In the genomic region with DNA sequence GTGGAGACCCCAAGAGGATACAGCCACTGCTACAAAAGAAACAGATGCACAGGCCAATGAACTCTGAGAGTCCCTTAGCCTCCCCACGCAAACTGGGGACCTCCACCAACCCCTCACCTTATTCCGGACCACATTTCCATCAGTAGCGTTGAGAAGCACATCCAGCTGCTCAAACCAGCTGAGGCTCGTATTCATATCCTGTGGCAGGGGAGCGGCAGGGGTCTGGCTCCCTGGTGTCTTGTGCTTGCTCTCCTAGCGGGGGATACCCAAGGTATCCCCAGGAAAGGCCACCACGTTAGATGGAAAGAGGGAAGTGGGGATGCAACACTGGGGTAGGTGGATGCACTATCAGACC, we compare ENCODE assay signal across 8 cellular contexts. TPM values are rescaled to one million over a fixed set of nuclear protein-coding genes. Genes with fewer than 3 reads are reported as not detected.
A peak's percentile ranks its signal among the peaks of the same experiment; 100 is the strongest.
DNase-seq lines count a peak whose midpoint lies in the region; ATAC-seq, FAIRE-seq and TF ChIP-seq lines count a peak whose summit lies in the region.

No MANE protein-coding gene starts in this region.

- peak overlapping the region; percentile 89 for H3K27ac ChIP-seq in substantia nigra (ENCODE audit: low read depth, low read length, poor library complexity, severe bottlenecking)

- peak overlapping the region; percentile 87 to 96 for H3K4me3 Mint-ChIP-seq in CD14-positive monocyte
- H3K4me3 Mint-ChIP-seq in activated T-helper 17 cell treated with anti-CD3 and anti-CD28 coated beads, Interleukin-2, amount 50 U/mL, for 72 hours = peak overlapping the region; percentile 90
- H3K4me3 Mint-ChIP-seq in immature natural killer cell = peak overlapping the region; percentile 91 to 98 (median 94)

- TF ChIP-seq POLR2A in GM12891 (IDR thresholded peaks at IDR 0.05; ENCODE audit: low read depth, low read length) = no peak

- H3K36me3 Mint-ChIP-seq in CD14-positive monocyte (peaks cover 1 to 12% of the 10 kb centered on the region in 2 donors), immature natural killer cell (peaks cover 0 to 12% (median 5%) of the 10 kb centered on the region in 3 donors)
- no peaks in the 10 kb centered on the region for H3K36me3 Mint-ChIP-seq in activated T-helper 17 cell treated with anti-CD3 and anti-CD28 coated beads, Interleukin-2, amount 50 U/mL, for 72 hours (ENCODE audit: low read depth)

- H3K9me3 Mint-ChIP-seq in CD14-positive monocyte (peaks cover 0 to 2% (median 0%) of the 10 kb centered on the region in 7 donors), immature natural killer cell (no peaks in the 10 kb centered on the region)
- H3K9me3 Mint-ChIP-seq in activated T-helper 17 cell treated with anti-CD3 and anti-CD28 coated beads, Interleukin-2, amount 50 U/mL, for 72 hours = no peaks in the 10 kb centered on the region

- H3K27ac Mint-ChIP-seq in CD14-positive monocyte = peak overlapping the region in 6 of 7 donors; percentile 25 to 93 (median 71)
- peak overlapping the region; percentile 84 for H3K27ac Mint-ChIP-seq in activated T-helper 17 cell treated with anti-CD3 and anti-CD28 coated beads, Interleukin-2, amount 50 U/mL, for 72 hours
- peak overlapping the region; percentile 71 to 96 (median 88) for H3K27ac Mint-ChIP-seq in immature natural killer cell

- FAIRE-seq in GM12891 (lab: Jason Lieb, UNC) = no peak

- no peak for TF ChIP-seq CTCF in CD14-positive monocyte (IDR thresholded peaks at IDR 0.05)

- H3K4me1 Mint-ChIP-seq in CD14-positive monocyte (peaks cover 27% of the 10 kb centered on the region), immature natural killer cell (peaks cover 27 to 29% of the 10 kb centered on the region in 2 donors)
- H3K4me1 Mint-ChIP-seq in activated T-helper 17 cell treated with anti-CD3 and anti-CD28 coated beads, Interleukin-2, amount 50 U/mL, for 72 hours = peaks cover 13% of the 10 kb centered on the region

- DNase-seq in CD14-positive monocyte (ENCODE audit: low spot score) = no peak
- DNase-seq in immature natural killer cell = no peak
- DNase-seq in substantia nigra (lab: John Stamatoyannopoulos, UW) = no peak
- no peak for DNase-seq in DMS153 (lab: John Stamatoyannopoulos, UW)
- no peak for DNase-seq in GM12891 (ENCODE audit: insufficient read length, low spot score)
- DNase-seq in SKM-1 (lab: John Stamatoyannopoulos, UW; ENCODE audit: unreplicated experiment) = no peak

- ATAC-seq in GM21825 (IDR thresholded peaks at IDR 0.05; ENCODE audit: unreplicated experiment) = peak; percentile 8
- ATAC-seq in activated T-helper 17 cell treated with anti-CD3 and anti-CD28 coated beads, Interleukin-2, amount 50 U/mL, for 72 hours (replicated peaks) = no peak

- intact Hi-C loops in CD14-positive monocyte (cut with micrococcal nuclease) = no loop called here

- H3K27me3 Mint-ChIP-seq in CD14-positive monocyte (ENCODE audit: low read depth in 3 of 3) = peaks cover 0 to 3% (median 0%) of the 10 kb centered on the region in 3 donors
- no peaks in the 10 kb centered on the region for H3K27me3 Mint-ChIP-seq in activated T-helper 17 cell treated with anti-CD3 and anti-CD28 coated beads, Interleukin-2, amount 50 U/mL, for 72 hours
- H3K27me3 Mint-ChIP-seq in immature natural killer cell (ENCODE audit: low read depth in 3 of 3) = peaks cover 0 to 3% (median 2%) of the 10 kb centered on the region in 3 donors

TF ChIP-seq in GM12891, 5 proteins besides CTCF, POLR2A, EP300 and RAD21:
- TF ChIP-seq POU2F2 (IDR thresholded peaks at IDR 0.05; ENCODE audit: low read depth, low read length) = no peak
- no peak for TF ChIP-seq TAF1 (IDR thresholded peaks at IDR 0.05; ENCODE audit: low read depth, low read length)
- no peak for TF ChIP-seq POLR2AphosphoS5 (IDR thresholded peaks at IDR 0.05; ENCODE audit: low read depth, low read length)
- no peak for TF ChIP-seq PAX5 (IDR thresholded peaks at IDR 0.05; ENCODE audit: insufficient read depth, low read length, severe bottlenecking)
- no peak for TF ChIP-seq SPI1 (IDR thresholded peaks at IDR 0.05; ENCODE audit: low read depth, low read length)

RNA-seq across cellular contexts. Expression of a gene that starts 0.5 kb away (rescaled TPM):
- polyA plus RNA-seq in CD14-positive monocyte (1 to 10 TPM in 1 of 2 donors, under 1 TPM in 1; 0.23 to 3.3 TPM), immature natural killer cell (1 to 10 TPM; 3.6 to 5.3 (median 4.1) TPM)
- 1 to 10 TPM; 3.4 TPM for total RNA-seq in activated T-helper 17 cell treated with anti-CD3 and anti-CD28 coated beads, Interleukin-2, amount 50 U/mL, for 72 hours
- polyA plus RNA-seq in GM12891 (2012; ENCODE audit: low read depth, missing spikeins) = 1.2 TPM

RNA-seq across cellular contexts. Expression of a gene that starts 0.7 kb away (rescaled TPM):
- polyA plus RNA-seq in CD14-positive monocyte = under 1 TPM in 1 of 2 donors, not detected in 1; 0.37 TPM
- 1 to 10 TPM; 3.7 to 4.9 TPM for total RNA-seq in activated T-helper 17 cell treated with anti-CD3 and anti-CD28 coated beads, Interleukin-2, amount 50 U/mL, for 72 hours
- polyA plus RNA-seq in immature natural killer cell = 1 to 10 TPM in 1 of 3 donors, under 1 TPM in 1, not detected in 1; 0.41 to 2.0 TPM
- 4.4 TPM for polyA plus RNA-seq in GM12891 (2012; ENCODE audit: low read depth, missing spikeins)

RNA-seq across cellular contexts. Expression of a gene that starts 8.4 kb away (rescaled TPM):
- 1 to 10 TPM; 3.9 to 4.1 TPM for polyA plus RNA-seq in CD14-positive monocyte
- total RNA-seq in activated T-helper 17 cell treated with anti-CD3 and anti-CD28 coated beads, Interleukin-2, amount 50 U/mL, for 72 hours = 1 to 10 TPM; 2.7 to 8.9 TPM
- polyA plus RNA-seq in immature natural killer cell = 1 to 10 TPM in 2 of 3 donors, not detected in 1; 1.8 to 3.3 TPM
- 7.6 TPM for polyA plus RNA-seq in GM12891 (2012; ENCODE audit: low read depth, missing spikeins)

RNA-seq across cellular contexts. Expression of a gene that starts 22.3 kb away (rescaled TPM):
- 100 to 1,000 TPM; 294 to 362 TPM for polyA plus RNA-seq in CD14-positive monocyte
- 100 to 1,000 TPM; 344 to 571 TPM for total RNA-seq in activated T-helper 17 cell treated with anti-CD3 and anti-CD28 coated beads, Interleukin-2, amount 50 U/mL, for 72 hours
- 100 to 1,000 TPM in 2 of 3 donors, 10 to 100 TPM in 1; 84.0 to 112 (median 112) TPM for polyA plus RNA-seq in immature natural killer cell
- polyA plus RNA-seq in GM12891 (2012; ENCODE audit: low read depth, missing spikeins) = 679 TPM

RNA-seq across cellular contexts. Expression of a gene that starts 51.2 kb away (rescaled TPM):
- polyA plus RNA-seq in CD14-positive monocyte = 100 to 1,000 TPM; 219 to 245 TPM
- 100 to 1,000 TPM; 121 to 151 TPM for total RNA-seq in activated T-helper 17 cell treated with anti-CD3 and anti-CD28 coated beads, Interleukin-2, amount 50 U/mL, for 72 hours
- polyA plus RNA-seq in immature natural killer cell = 100 to 1,000 TPM in 1 of 3 donors, 10 to 100 TPM in 2; 89.1 to 133 (median 94.6) TPM
- polyA plus RNA-seq in GM12891 (2012; ENCODE audit: low read depth, missing spikeins) = 305 TPM
